1 cellular context compared by ENCODE assay signal in the genomic region with DNA sequence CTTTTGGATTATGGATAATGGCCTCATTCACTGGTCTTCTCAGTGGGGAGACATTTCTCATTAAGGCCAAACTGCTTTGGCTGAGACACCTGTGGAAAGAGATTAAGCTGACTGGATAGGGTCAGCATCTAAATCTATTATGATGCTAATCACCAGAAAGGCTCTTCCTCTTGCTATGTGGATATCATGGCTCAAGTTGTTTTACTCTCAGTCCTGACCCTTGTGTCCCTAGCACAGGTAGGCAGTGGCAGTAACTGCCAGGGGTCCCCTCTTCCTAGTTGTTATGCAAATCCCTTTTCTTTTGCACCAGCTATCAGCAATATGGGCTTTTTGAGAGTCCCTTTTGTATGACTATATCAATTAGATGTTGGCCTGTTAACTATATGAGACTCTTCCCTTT.
TF ChIP-seq lines count a peak whose summit lies in the region.

No MANE protein-coding gene starts in this region.

TF ChIP-seq in H1, 55 proteins besides CTCF, POLR2A, EP300 and RAD21 (continued from another document):
- TF ChIP-seq ATF2 (IDR thresholded peaks at IDR 0.05; ENCODE audit: low read length), result no peak
- no peak for TF ChIP-seq SIRT6 (IDR thresholded peaks at IDR 0.05; ENCODE audit: low read length)
- TF ChIP-seq CHD2 (IDR thresholded peaks at IDR 0.05; ENCODE audit: low read length), result no peak
- no peak for TF ChIP-seq E2F6 (IDR thresholded peaks at IDR 0.05)
- no peak for TF ChIP-seq SP1 (IDR thresholded peaks at IDR 0.05; ENCODE audit: low read depth, low read length)
- no peak for TF ChIP-seq SP4 (IDR thresholded peaks at IDR 0.05; ENCODE audit: low read length)
TF ChIP-seq in H1: peak in this region for 0.
